ENCODE assay signal across 8 cellular contexts in genomic region chr11:64306876-64307622, GRCh38. TPM values are rescaled to one million over a fixed set of nuclear protein-coding genes. Genes with fewer than 3 reads are reported as not detected.
DNase-seq lines count a peak whose midpoint lies in the region; ATAC-seq and TF ChIP-seq lines count a peak whose summit lies in the region.
"Had no signal": no experiment of that assay in that cellular context is flagged by ENCODE, and none has a peak within 500 bp of the region (broad histone marks: within the 10 kb centered on the region; RNA-seq: fewer than 3 reads in every experiment).

No MANE protein-coding gene starts in this region.

- CTCF ChIA-PET in activated CD8-positive, alpha-beta T cell treated with anti-CD3 and anti-CD28 coated beads for 36 hours (lab: Charles Lee): interaction anchor here (1.1 to 6.0 kb wide), 3 partner anchors 10 to 55 kb away, joined by 3 to 29 read pairs (median 4); partner anchors contain the start of genes PLCB3, PRDX5 and TRMT112

- H3K4me3 ChIP-seq in HL-60 (replicated peaks; ENCODE audit: insufficient read depth, low read length): peak overlapping the region; percentile 53
- H3K4me3 ChIP-seq in iPS-18a (ENCODE audit: low read length): peak overlapping the region; percentile 80
- peak overlapping the region in 7 of 8 donors; percentile 70 to 91 (median 79) for H3K4me3 ChIP-seq in spleen

- H3K9me3 ChIP-seq in iPS-18a (ENCODE audit: control insufficient read depth, low read depth, low read length): no peaks in the 10 kb centered on the region
- no peaks in the 10 kb centered on the region for H3K9me3 ChIP-seq in spleen

- H3K4me3 Mint-ChIP-seq in activated CD8-positive, alpha-beta T cell treated with anti-CD3 and anti-CD28 coated beads for 36 hours: peak overlapping the region; percentile 90

- DNase-seq in HL-60 (ENCODE audit: low read depth in 1 of 2, low spot score in 1 of 2) (peak in 1 of 2 experiments; percentile 36), spleen (peak; percentile 87), NCI-H524 (lab: John Stamatoyannopoulos, UW) (no peak), GM03348 (ENCODE audit: low spot score) (no peak)
- DNase-seq in activated CD8-positive, alpha-beta T cell treated with anti-CD3 and anti-CD28 coated beads for 36 hours: no peak
- DNase-seq in effector CD8-positive, alpha-beta T cell (lab: John Stamatoyannopoulos, UW): no peak
- DNase-seq: retina had no signal

- H3K36me3 ChIP-seq in iPS-18a (ENCODE audit: control insufficient read depth, low read depth, low read length): no peaks in the 10 kb centered on the region
- peaks cover 0 to 48% (median 0%) of the 10 kb centered on the region in 6 donors for H3K36me3 ChIP-seq in spleen

- 70 to 85% (median 79%) methylated on average over 11 to 15 of the region's 15 CpGs for WGBS in spleen, 5 donors

- no peak for TF ChIP-seq CTCF in HL-60 (IDR thresholded peaks at IDR 0.05; ENCODE audit: insufficient read depth, low read length)
- no peak for TF ChIP-seq CTCF in activated CD8-positive, alpha-beta T cell treated with anti-CD3 and anti-CD28 coated beads for 36 hours (IDR thresholded peaks at IDR 0.05)
- no peak for TF ChIP-seq CTCF in spleen (IDR thresholded peaks at IDR 0.05 in 8 of 11, conservative IDR thresholded peaks at IDR 0.05 in 3 of 11)

- peaks cover 28% of the 10 kb centered on the region for H3K4me1 Mint-ChIP-seq in activated CD8-positive, alpha-beta T cell treated with anti-CD3 and anti-CD28 coated beads for 36 hours (ENCODE audit: low read depth)

- no peak for TF ChIP-seq POLR2A in spleen (IDR thresholded peaks at IDR 0.05)

- intact Hi-C loops in activated CD8-positive, alpha-beta T cell treated with anti-CD3 and anti-CD28 coated beads for 36 hours (cut with micrococcal nuclease): loop anchor here (10.0 kb wide), 1 partner anchor 62 kb away; the partner anchor contains the start of genes FKBP2 and PPP1R14B
- intact Hi-C loops in spleen (cut with DNase I; ENCODE audit: low total_unique reads): no loop called here

- H3K36me3 Mint-ChIP-seq in activated CD8-positive, alpha-beta T cell treated with anti-CD3 and anti-CD28 coated beads for 36 hours (ENCODE audit: low read depth): peaks cover 21% of the 10 kb centered on the region

- peak overlapping the region; percentile 89 for H3K27ac Mint-ChIP-seq in activated CD8-positive, alpha-beta T cell treated with anti-CD3 and anti-CD28 coated beads for 36 hours

- H3K27me3 Mint-ChIP-seq in activated CD8-positive, alpha-beta T cell treated with anti-CD3 and anti-CD28 coated beads for 36 hours: no peaks in the 10 kb centered on the region

- H3K4me1 ChIP-seq in iPS-18a (ENCODE audit: control insufficient read depth, low read depth, low read length) (peaks cover 10% of the 10 kb centered on the region), spleen (peaks cover 17 to 58% (median 24%) of the 10 kb centered on the region in 6 donors)

- ATAC-seq in activated CD8-positive, alpha-beta T cell treated with anti-CD3 and anti-CD28 coated beads for 36 hours: no peak

- H3K27me3 ChIP-seq in HL-60 (ENCODE audit: insufficient read depth, poor library complexity, severe bottlenecking): no peaks in the 10 kb centered on the region
- H3K27me3 ChIP-seq in iPS-18a (ENCODE audit: control insufficient read depth, insufficient read depth, low read length): no peaks in the 10 kb centered on the region
- peaks cover 0 to 5% (median 0%) of the 10 kb centered on the region in 7 donors for H3K27me3 ChIP-seq in spleen (replicated peaks in 1 of 7)

- no peaks in the 10 kb centered on the region for H3K9me3 Mint-ChIP-seq in activated CD8-positive, alpha-beta T cell treated with anti-CD3 and anti-CD28 coated beads for 36 hours

- POLR2A ChIA-PET in activated CD8-positive, alpha-beta T cell treated with anti-CD3 and anti-CD28 coated beads for 36 hours (lab: Charles Lee): interaction anchor here (0.8 to 4.8 kb wide), 3 partner anchors 10 to 34 kb away, joined by 3 to 35 read pairs (median 3); partner anchors contain the start of genes CCDC88B, PRDX5 and TRMT112

- H3K9ac ChIP-seq in iPS-18a (ENCODE audit: low read length): peak overlapping the region; percentile 82

- H3K27ac ChIP-seq in HL-60 (replicated peaks) (peak overlapping the region; percentile 94), iPS-18a (ENCODE audit: low read length) (no peak overlapping the region), spleen (peak overlapping the region in 7 of 8 donors; percentile 81 to 98 (median 95))

RNA-seq across cellular contexts. Expression of gene ESRRA, which starts 1.7 kb away (rescaled TPM):
- 10 to 100 TPM; 37.5 to 42.4 TPM for total RNA-seq in activated CD8-positive, alpha-beta T cell treated with anti-CD3 and anti-CD28 coated beads for 36 hours
- 10 to 100 TPM; 30.2 to 49.3 (median 43.7) TPM for total RNA-seq in spleen
- polyA plus RNA-seq in spleen: 10 to 100 TPM; 24.0 to 56.5 (median 34.7) TPM

RNA-seq across cellular contexts. Expression of gene CATSPERZ, which starts 6.9 kb away (rescaled TPM):
- total RNA-seq in activated CD8-positive, alpha-beta T cell treated with anti-CD3 and anti-CD28 coated beads for 36 hours: under 1 TPM in 1 of 2 experiments, not detected in 1; 0.52 TPM
- total RNA-seq in spleen: not detected
- polyA plus RNA-seq in spleen: under 1 TPM in 2 of 3 donors, not detected in 1; 0.09 to 0.48 TPM

RNA-seq across cellular contexts. Expression of gene TRMT112, which starts 10.3 kb away (rescaled TPM):
- total RNA-seq in activated CD8-positive, alpha-beta T cell treated with anti-CD3 and anti-CD28 coated beads for 36 hours: 100 to 1,000 TPM; 197 TPM
- 100 to 1,000 TPM; 138 to 420 (median 158) TPM for total RNA-seq in spleen
- 100 to 1,000 TPM; 328 to 431 (median 350) TPM for polyA plus RNA-seq in spleen

RNA-seq across cellular contexts. Expression of gene PRDX5, which starts 10.9 kb away (rescaled TPM):
- 100 to 1,000 TPM; 103 to 105 TPM for total RNA-seq in activated CD8-positive, alpha-beta T cell treated with anti-CD3 and anti-CD28 coated beads for 36 hours
- total RNA-seq in spleen: 100 to 1,000 TPM in 3 of 7 donors, 10 to 100 TPM in 4; 77.0 to 169 (median 95.6) TPM
- polyA plus RNA-seq in spleen: 100 to 1,000 TPM; 181 to 302 (median 237) TPM

RNA-seq across cellular contexts. Expression of gene KCNK4, which starts 15.9 kb away (rescaled TPM):
- under 1 TPM in 1 of 2 experiments, not detected in 1; 0.23 TPM for total RNA-seq in activated CD8-positive, alpha-beta T cell treated with anti-CD3 and anti-CD28 coated beads for 36 hours
- total RNA-seq in spleen: under 1 TPM in 3 of 7 donors, not detected in 4; 0.35 to 0.77 (median 0.44) TPM
- under 1 TPM in 2 of 3 donors, not detected in 1; 0.06 to 0.09 TPM for polyA plus RNA-seq in spleen
